In genomic region chr11:8593935-8594909, GRCh38 we compare ENCODE assay signal across 7 cellular contexts. TPM values are rescaled to one million over a fixed set of nuclear protein-coding genes. Genes with fewer than 3 reads are reported as not detected.
A peak's percentile ranks its signal among the peaks of the same experiment; 100 is the strongest.
DNase-seq lines count a peak whose midpoint lies in the region; ATAC-seq and TF ChIP-seq lines count a peak whose summit lies in the region.

TSS of gene STK33 (minus strand) at chr11:8594228. CDS start at chr11:8474905, 119,323 bp downstream.

- WGBS in GM23248 (ENCODE audit: low coverage in 1 of 2, low lambda C conversion rate in 2 of 2, missing lambda C conversion rate in 2 of 2), 2 experiments = 11 to 17% methylated on average over 39 to 53 of the region's 55 CpGs

- H3F3A ChIP-seq in GM23248 (ENCODE audit: insufficient read depth) = no peaks in the 10 kb centered on the region

- H3K27ac Mint-ChIP-seq in effector memory CD8-positive, alpha-beta T cell = no peak within 1 kb of the TSS

- H3K4me1 ChIP-seq in GM23248 (ENCODE audit: insufficient read depth) = peaks cover 10% of the 10 kb centered on the region
- H3K4me1 ChIP-seq in subcutaneous abdominal adipose tissue (ENCODE audit: control insufficient read depth in 5 of 5, insufficient read depth in 5 of 5, low read length in 5 of 5) = peaks cover 0 to 10% (median 9%) of the 10 kb centered on the region in 5 donors

- no peaks in the 10 kb centered on the region for H3K9me3 Mint-ChIP-seq in effector memory CD8-positive, alpha-beta T cell

- H3K36me3 ChIP-seq in GM23248 (ENCODE audit: low read depth) (no peaks in the 10 kb centered on the region), subcutaneous abdominal adipose tissue (ENCODE audit: control insufficient read depth in 5 of 5, insufficient read depth in 5 of 5, low read length in 5 of 5) (no peaks in the 10 kb centered on the region)

- H3K9me3 ChIP-seq in GM23248 (ENCODE audit: low read depth) = no peaks in the 10 kb centered on the region
- H3K9me3 ChIP-seq in subcutaneous abdominal adipose tissue (ENCODE audit: control insufficient read depth in 5 of 5, low read length in 5 of 5) = no peaks in the 10 kb centered on the region

- DNase-seq in GM13976 (ENCODE audit: low spot score) = peak; percentile 87
- peak; percentile 28 for DNase-seq in GM23248
- DNase-seq in LNCaP clone FGC (ENCODE audit: low read depth) = no peak
- no peak for DNase-seq in effector memory CD8-positive, alpha-beta T cell
- DNase-seq in midbrain (lab: John Stamatoyannopoulos, UW) = peak; percentile 49

- H3K4me3 Mint-ChIP-seq in effector memory CD8-positive, alpha-beta T cell = peak within 1 kb of the TSS; percentile 62

- no peaks in the 10 kb centered on the region for H3K79me2 ChIP-seq in GM23248 (ENCODE audit: insufficient read depth)

- H3K4me1 Mint-ChIP-seq in effector memory CD8-positive, alpha-beta T cell (ENCODE audit: low read depth in 2 of 2) = peaks cover 0 to 3% of the 10 kb centered on the region in 2 donors

- H3K27ac ChIP-seq in GM23248 = no peak within 1 kb of the TSS
- H3K27ac ChIP-seq in subcutaneous abdominal adipose tissue (ENCODE audit: low read depth, low read length) = no peak within 1 kb of the TSS

- H3K4me2 ChIP-seq in GM23248 (ENCODE audit: unreplicated experiment) = peak within 1 kb of the TSS; percentile 37

- H2AFZ ChIP-seq in GM23248 = peak within 1 kb of the TSS; percentile 22; the same call in 1 of the 2 replicates

- H4K20me1 ChIP-seq in GM23248 (ENCODE audit: insufficient read depth) = no peaks in the 10 kb centered on the region

- TF ChIP-seq CTCF in GM13976 (IDR thresholded peaks at IDR 0.05; ENCODE audit: borderline replicate concordance, control extremely low read depth, extremely low read depth, insufficient read depth, missing control alignments) (no peak), LNCaP clone FGC (IDR thresholded peaks at IDR 0.05; ENCODE audit: control insufficient read depth, extremely low read depth, insufficient read depth) (no peak)

- peak; percentile 96 for ATAC-seq in SK-N-SH treated with all-trans-retinoic acid at 6 μM for 48 hours
- peak; percentile 58 for ATAC-seq in effector memory CD8-positive, alpha-beta T cell (replicated peaks)

- H3K9ac ChIP-seq in GM23248 (no peak within 1 kb of the TSS), subcutaneous abdominal adipose tissue (ENCODE audit: low read length in 5 of 5) (no peak within 1 kb of the TSS)

- in situ Hi-C loops in GM13976 (cut with MboI; ENCODE audit: low sequenced_read_pairs, unreplicated experiment) (no loop called here), GM23248 (cut with MboI) (no loop called here)

- H3K36me3 Mint-ChIP-seq in effector memory CD8-positive, alpha-beta T cell (ENCODE audit: insufficient read depth) = no peaks in the 10 kb centered on the region

- peaks cover 40% of the 10 kb centered on the region for H3K27me3 ChIP-seq in GM23248 (replicated peaks; ENCODE audit: insufficient read depth)
- H3K27me3 ChIP-seq in subcutaneous abdominal adipose tissue (ENCODE audit: control insufficient read depth in 5 of 5, insufficient read depth in 4 of 5, low read length in 5 of 5) = peaks cover 2 to 28% (median 12%) of the 10 kb centered on the region in 5 donors

- peak within 1 kb of the TSS; percentile 52 for H3K4me3 ChIP-seq in GM23248
- H3K4me3 ChIP-seq in LNCaP clone FGC (ENCODE audit: low read depth, low read length) = peak within 1 kb of the TSS; percentile 76
- peak within 1 kb of the TSS; percentile 49 to 53 (median 51) for H3K4me3 ChIP-seq in subcutaneous abdominal adipose tissue (ENCODE audit: low read depth in 1 of 5, low read length in 5 of 5)

- H3K27me3 Mint-ChIP-seq in effector memory CD8-positive, alpha-beta T cell = peaks cover 53 to 63% of the 10 kb centered on the region in 2 donors

- H3K9me2 ChIP-seq in GM23248 (ENCODE audit: insufficient read depth) = no peaks in the 10 kb centered on the region

TF ChIP-seq in SK-N-SH treated with all-trans-retinoic acid at 6 μM for 48 hours, 23 proteins besides CTCF, POLR2A, EP300 and RAD21:
- TF ChIP-seq ESRRG (CRISPR knock-in tag; IDR thresholded peaks at IDR 0.05) (no peak), RARB (CRISPR knock-in tag; IDR thresholded peaks at IDR 0.05) (no peak), CSDC2 (CRISPR knock-in tag; IDR thresholded peaks at IDR 0.05) (no peak), OSR1 (CRISPR knock-in tag; IDR thresholded peaks at IDR 0.05) (no peak), ZC3H10 (CRISPR knock-in tag; IDR thresholded peaks at IDR 0.05) (no peak), CSRNP3 (CRISPR knock-in tag; IDR thresholded peaks at IDR 0.05) (no peak)

RNA-seq across cellular contexts. Expression of gene STK33, which starts in this region (rescaled TPM):
- not detected in 2 replicates for total RNA-seq in GM23248 (2014; rRNA removed; shearing (Covaris generic))
- not detected in 2 replicates for polyA plus RNA-seq in GM23248 (2016; fragmentation: Nextera tagmentation; extraction: Ambion mirVana)

Comparison
In these comparisons a context has a peak if more than half of its experiments do, and no peak if none do; other contexts are left out.
1. Peak in DNase-seq, H3K4me3 ChIP-seq and H3K4me2 ChIP-seq in GM23248; RNA of the gene not detected or under 1 TPM.
2. DNase-seq: peak in GM13976 (single experiment) and midbrain (single experiment); none in LNCaP clone FGC (single experiment) and effector memory CD8-positive, alpha-beta T cell (0 of 3).
3. Peak in every context shown above with its lines, with median percentiles within 50 percentile points of each other: H3K4me3 ChIP-seq.